In genomic region chr2:230234122-230234722, GRCh38 we compare ENCODE assay signal across 15 cellular contexts. TPM values are rescaled to one million over a fixed set of nuclear protein-coding genes. Genes with fewer than 3 reads are reported as not detected.
DNase-seq lines count a peak whose midpoint lies in the region; ATAC-seq and TF ChIP-seq lines count a peak whose summit lies in the region.
"Had no signal": no experiment of that assay in that cellular context is flagged by ENCODE, and none has a peak within 500 bp of the region (broad histone marks: within the 10 kb centered on the region; RNA-seq: fewer than 3 reads in every experiment).

No MANE protein-coding gene starts in this region.

- in situ Hi-C loops in IMR-90 (cut with MboI; ENCODE audit: low sequenced_read_pairs) = no loop called here

- H3K23ac ChIP-seq in IMR-90 (ENCODE audit: low read depth, low read length) = peak overlapping the region; percentile 31; the same call in 1 of the 2 replicates

- no peak for TF ChIP-seq CTCF in IMR-90 (conservative IDR thresholded peaks at IDR 0.05; ENCODE audit: low read depth, low read length)
- TF ChIP-seq CTCF in foreskin keratinocyte (conservative IDR thresholded peaks at IDR 0.05) = no peak

- H3K4me2 ChIP-seq in IMR-90 (ENCODE audit: low read depth, low read length) = no peak overlapping the region

- H3K4me3 ChIP-seq in IMR-90 (ENCODE audit: insufficient read depth, low read depth, low read length) = no peak overlapping the region
- H3K4me3 ChIP-seq: SJCRH30, spleen, upper lobe of right lung had no signal

- no peak for TF ChIP-seq POLR2A in IMR-90 (IDR thresholded peaks at IDR 0.05; ENCODE audit: low read depth, low read length)

- H2BK15ac ChIP-seq in IMR-90 (ENCODE audit: low read depth, low read length) = no peak overlapping the region

- peaks cover 60% of the 10 kb centered on the region for H3K36me3 Mint-ChIP-seq in activated naive CD4-positive, alpha-beta T cell treated with anti-CD3 and anti-CD28 coated beads for 36 hours (ENCODE audit: low read depth)
- H3K36me3 Mint-ChIP-seq in stimulated activated naive CD8-positive, alpha-beta T cell treated with anti-CD3 and anti-CD28 coated beads, Interleukin-15, Interleukin-2, amounts not matched to agents 100 ng/mL and 50 ng/mL, for 24 hours (ENCODE audit: low read depth) = peaks cover 75% of the 10 kb centered on the region

- H2BK5ac ChIP-seq in IMR-90 (ENCODE audit: low read depth, low read length, poor library complexity, severe bottlenecking) = no peak overlapping the region

- H4K5ac ChIP-seq in IMR-90 (ENCODE audit: low read depth, low read length) = no peak overlapping the region

- WGBS in IMR-90 (ENCODE audit: extremely low coverage in 2 of 2, insufficient read length in 1 of 2), 2 experiments = no CpG with 5 or more reads among the region's 3 CpGs

- H3K9me3 Mint-ChIP-seq in activated naive CD4-positive, alpha-beta T cell treated with anti-CD3 and anti-CD28 coated beads for 36 hours = peaks cover 15% of the 10 kb centered on the region
- H3K9me3 Mint-ChIP-seq in stimulated activated naive CD8-positive, alpha-beta T cell treated with anti-CD3 and anti-CD28 coated beads, Interleukin-15, Interleukin-2, amounts not matched to agents 100 ng/mL and 50 ng/mL, for 24 hours = peaks cover 5% of the 10 kb centered on the region

- ATAC-seq in GM21717 (IDR thresholded peaks at IDR 0.05; ENCODE audit: unreplicated experiment) (peak; percentile 69), IMR-90 (ENCODE audit: low read depth) (no peak), foreskin keratinocyte (no peak)
- ATAC-seq: upper lobe of right lung had no signal

- H3K4me1 ChIP-seq in IMR-90 (ENCODE audit: control insufficient read depth, insufficient read depth, low read length) = no peaks in the 10 kb centered on the region; the same call in 1 of the 2 replicates
- peaks cover 10% of the 10 kb centered on the region for H3K4me1 ChIP-seq in foreskin keratinocyte
- H3K4me1 ChIP-seq: SJCRH30, upper lobe of right lung had no signal

- dilution Hi-C loops in IMR-90 (cut with HindIII; ENCODE audit: low sequenced_read_pairs, unreplicated experiment) = no loop called here

- no peak overlapping the region for H3K4ac ChIP-seq in IMR-90 (ENCODE audit: low read depth, low read length)

- CTCF ChIA-PET in activated naive CD4-positive, alpha-beta T cell treated with anti-CD3 and anti-CD28 coated beads for 36 hours (lab: Charles Lee) = no interaction called here
- CTCF ChIA-PET in IMR-90 (lab: Yijun Ruan, JAX) = no interaction called here

- peak; percentile 18 for DNase-seq in activated naive CD4-positive, alpha-beta T cell treated with anti-CD3 and anti-CD28 coated beads for 36 hours
- no peak for DNase-seq in activated naive CD4-positive, alpha-beta T cell (lab: John Stamatoyannopoulos, UW)
- DNase-seq in IMR-90 (no peak), AML-193 (lab: John Stamatoyannopoulos, UW) (no peak), foreskin keratinocyte (no peak)
- no peak for DNase-seq in activated effector memory CD4-positive, alpha-beta T cell treated with anti-CD3 and anti-CD28 coated beads, Interleukin-2, amount 50 U/mL, for 16 hours
- DNase-seq: NCI-H1417, NCI-H524 treated with DMSO at 0.1 percent for 48 hours, SJCRH30, spleen, upper lobe of right lung had no signal

- no peak overlapping the region for H4K91ac ChIP-seq in IMR-90 (ENCODE audit: insufficient read depth, low read depth, low read length)

- no peak overlapping the region for H3K4me3 Mint-ChIP-seq in activated naive CD4-positive, alpha-beta T cell treated with anti-CD3 and anti-CD28 coated beads for 36 hours
- peak overlapping the region; percentile 72 for H3K4me3 Mint-ChIP-seq in stimulated activated naive CD8-positive, alpha-beta T cell treated with anti-CD3 and anti-CD28 coated beads, Interleukin-15, Interleukin-2, amounts not matched to agents 100 ng/mL and 50 ng/mL, for 24 hours
- H3K4me3 Mint-ChIP-seq: central memory CD8-positive, alpha-beta T cell had no signal

- H3K4me1 Mint-ChIP-seq in activated naive CD4-positive, alpha-beta T cell treated with anti-CD3 and anti-CD28 coated beads for 36 hours (ENCODE audit: low read depth) = peaks cover 47% of the 10 kb centered on the region
- H3K4me1 Mint-ChIP-seq in stimulated activated naive CD8-positive, alpha-beta T cell treated with anti-CD3 and anti-CD28 coated beads, Interleukin-15, Interleukin-2, amounts not matched to agents 100 ng/mL and 50 ng/mL, for 24 hours (ENCODE audit: low read depth) = peaks cover 63% of the 10 kb centered on the region

- no peak overlapping the region for H3K18ac ChIP-seq in IMR-90 (ENCODE audit: low read depth, low read length)

- no peaks in the 10 kb centered on the region for H3K9me1 ChIP-seq in IMR-90 (ENCODE audit: insufficient read depth, low read length)

- TF ChIP-seq RAD21 in IMR-90 (IDR thresholded peaks at IDR 0.05; ENCODE audit: low read length) = no peak

- intact Hi-C loops in activated naive CD4-positive, alpha-beta T cell treated with anti-CD3 and anti-CD28 coated beads for 36 hours (cut with micrococcal nuclease) = loop anchor here (1.0 kb wide), 1 partner anchor 20 kb away; no protein-coding TSS in a partner anchor
- intact Hi-C loops in IMR-90 (cut with micrococcal nuclease) = loop anchor here (10.0 kb wide), 1 partner anchor 221 kb away; no protein-coding TSS in a partner anchor

- H3K9ac ChIP-seq in IMR-90 (ENCODE audit: low read depth, low read length) = no peak overlapping the region

- no peak overlapping the region for H3K56ac ChIP-seq in IMR-90 (ENCODE audit: extremely low read depth, insufficient read depth, low read length)

- no peak overlapping the region for H3K14ac ChIP-seq in IMR-90 (replicated peaks; ENCODE audit: low read depth, low read length)

- POLR2A ChIA-PET in IMR-90 (lab: Charles Lee; ENCODE audit: unreplicated experiment) = no interaction called here

- H4K8ac ChIP-seq in IMR-90 (ENCODE audit: low read depth in 2 of 2, low read length in 2 of 2) = no peak overlapping the region

- no peak overlapping the region for H2AK9ac ChIP-seq in IMR-90 (replicated peaks; ENCODE audit: low read depth, low read length, poor library complexity)

- H3K27me3 ChIP-seq in IMR-90 (ENCODE audit: control insufficient read depth, insufficient read depth, low read length) (no peaks in the 10 kb centered on the region), foreskin keratinocyte (no peaks in the 10 kb centered on the region)
- H3K27me3 ChIP-seq: SJCRH30, spleen, upper lobe of right lung had no signal

- H3K27me3 Mint-ChIP-seq in activated naive CD4-positive, alpha-beta T cell treated with anti-CD3 and anti-CD28 coated beads for 36 hours (ENCODE audit: low read depth) = no peaks in the 10 kb centered on the region
- no peaks in the 10 kb centered on the region for H3K27me3 Mint-ChIP-seq in stimulated activated naive CD8-positive, alpha-beta T cell treated with anti-CD3 and anti-CD28 coated beads, Interleukin-15, Interleukin-2, amounts not matched to agents 100 ng/mL and 50 ng/mL, for 24 hours
- H3K27me3 Mint-ChIP-seq: central memory CD8-positive, alpha-beta T cell had no signal

- H2BK120ac ChIP-seq in IMR-90 (ENCODE audit: low read depth, low read length) = no peak overlapping the region

- H2BK20ac ChIP-seq in IMR-90 (ENCODE audit: low read depth, low read length) = no peak overlapping the region

- no peaks in the 10 kb centered on the region for H4K20me1 ChIP-seq in IMR-90 (ENCODE audit: insufficient read depth, low read length)

- H3K9me3 ChIP-seq in IMR-90 (ENCODE audit: control insufficient read depth, insufficient read depth, low read length) = peaks cover 3% of the 10 kb centered on the region
- H3K9me3 ChIP-seq: SJCRH30, upper lobe of right lung had no signal

- H3K27ac Mint-ChIP-seq in activated naive CD4-positive, alpha-beta T cell treated with anti-CD3 and anti-CD28 coated beads for 36 hours = peak overlapping the region; percentile 71
- peak overlapping the region; percentile 91 for H3K27ac Mint-ChIP-seq in stimulated activated naive CD8-positive, alpha-beta T cell treated with anti-CD3 and anti-CD28 coated beads, Interleukin-15, Interleukin-2, amounts not matched to agents 100 ng/mL and 50 ng/mL, for 24 hours

- H3K79me1 ChIP-seq in IMR-90 (ENCODE audit: low read depth in 1 of 2, low read length in 2 of 2) = no peaks in the 10 kb centered on the region

- H3K27ac ChIP-seq in IMR-90 (ENCODE audit: insufficient read depth, low read length) (no peak overlapping the region), foreskin keratinocyte (no peak overlapping the region)
- H3K27ac ChIP-seq: SJCRH30, upper lobe of right lung had no signal

- H2AFZ ChIP-seq in IMR-90 (replicated peaks; ENCODE audit: low read length, poor library complexity) = no peak overlapping the region

- no TSS peak for BruUV-seq in IMR-90 (replicated peaks; lab: Mats Ljungman, UMichigan)

- H2AK5ac ChIP-seq in IMR-90 (ENCODE audit: low read depth, low read length) = no peak overlapping the region

- H3K36me3 ChIP-seq in IMR-90 (ENCODE audit: control insufficient read depth, insufficient read depth, low read length) = no peaks in the 10 kb centered on the region
- H3K36me3 ChIP-seq: SJCRH30 had no signal

TF ChIP-seq in IMR-90, 13 proteins besides CTCF, POLR2A, EP300 and RAD21:
- no peak for TF ChIP-seq MAFK (IDR thresholded peaks at IDR 0.05; ENCODE audit: low read depth, low read length)
- TF ChIP-seq MAZ (IDR thresholded peaks at IDR 0.05; ENCODE audit: borderline replicate concordance, low read depth, low read length) = no peak
- no peak for TF ChIP-seq USF2 (IDR thresholded peaks at IDR 0.05; ENCODE audit: low read depth, low read length)

RNA-seq across cellular contexts. Expression of gene SP140, which starts 8.7 kb away (rescaled TPM):
- total RNA-seq in activated naive CD4-positive, alpha-beta T cell treated with anti-CD3 and anti-CD28 coated beads for 36 hours = 10 to 100 TPM; 95.1 to 98.8 TPM
- total RNA-seq in IMR-90 (2012; rRNA removed) (1.1 and 1.4 TPM in 2 replicates), foreskin keratinocyte (0.18 and 1.1 TPM in 2 replicates)
- polyA plus RNA-seq in IMR-90 (2012; rRNA removed) (1.1 and 1.4 TPM in 2 replicates), foreskin keratinocyte (0.19 and 0.37 TPM in 2 replicates)
- polyA plus RNA-seq in IMR-90 (2012; cell fraction: cytosol; rRNA removed) = 0.33 and 0.64 TPM in 2 replicates
- polyA plus RNA-seq in IMR-90 (2012; cell fraction: nucleus; rRNA removed; ENCODE audit: low replicate concordance) = 0.36 and 1.2 TPM in 2 replicates
- total RNA-seq: lung microvascular endothelial cell had no signal

RNA-seq across cellular contexts. Expression of gene SP110, which starts 14.4 kb away (rescaled TPM):
- 10 to 100 TPM; 85.3 to 88.8 TPM for total RNA-seq in activated naive CD4-positive, alpha-beta T cell treated with anti-CD3 and anti-CD28 coated beads for 36 hours
- total RNA-seq in IMR-90 (2012; rRNA removed) (9.3 and 11.1 TPM in 2 replicates), foreskin keratinocyte (29.9 and 32.1 TPM in 2 replicates)
- polyA plus RNA-seq in IMR-90 (2012; rRNA removed) (9.0 and 10.2 TPM in 2 replicates), foreskin keratinocyte (17.7 and 18.0 TPM in 2 replicates)
- polyA plus RNA-seq in IMR-90 (2012; cell fraction: cytosol; rRNA removed) = 5.5 and 13.1 TPM in 2 replicates
- 5.0 and 15.4 TPM in 2 replicates for polyA plus RNA-seq in IMR-90 (2012; cell fraction: nucleus; rRNA removed; ENCODE audit: low replicate concordance)

Comparison
In these comparisons a context has a peak if more than half of its experiments do, and no peak if none do; other contexts are left out.
1. RNA of gene SP140, which starts 8.7 kb away (total RNA-seq): 95.1 to 98.8 TPM in activated naive CD4-positive, alpha-beta T cell treated with anti-CD3 and anti-CD28 coated beads for 36 hours; 1.1 to 1.4 TPM in IMR-90 and 0.18 to 1.1 TPM in foreskin keratinocyte; every median in the first group is over 10 times any median in the second.